Comparison of ENCODE assay signal across 11 cellular contexts in the genomic region with DNA sequence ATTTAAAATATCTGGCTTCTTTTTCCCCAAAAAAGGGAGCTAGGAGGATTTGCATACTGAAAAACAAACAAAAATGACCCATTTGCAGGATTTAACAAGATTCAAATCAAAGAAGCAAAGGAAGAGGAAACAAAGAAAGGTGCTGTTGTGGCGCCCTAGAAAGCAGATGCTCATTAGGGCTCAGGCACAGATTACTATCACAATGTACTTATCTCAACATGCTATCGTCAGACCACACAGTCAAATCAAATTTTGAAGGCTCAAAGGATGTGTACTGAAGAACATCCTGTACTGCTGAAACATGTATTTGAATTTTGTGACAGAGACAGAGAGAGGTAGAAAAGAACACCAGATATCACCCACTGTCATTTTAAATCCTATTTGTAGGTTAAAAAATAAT. TPM values are rescaled to one million over a fixed set of nuclear protein-coding genes. Genes with fewer than 3 reads are reported as not detected.
DNase-seq lines count a peak whose midpoint lies in the region.
"Had no signal": no experiment of that assay in that cellular context is flagged by ENCODE, and none has a peak within 500 bp of the region (broad histone marks: within the 10 kb centered on the region; RNA-seq: fewer than 3 reads in every experiment).

No MANE protein-coding gene starts in this region.

- intact Hi-C loops in posterior cingulate gyrus (cut with DNase I): no loop called here

- peaks cover 4 to 14% of the 10 kb centered on the region in 2 experiments for H3K4me1 ChIP-seq in trophoblast cell (ENCODE audit: control insufficient read depth in 1 of 2, insufficient read depth in 2 of 2, low read length in 2 of 2)

- no peak overlapping the region for H3K23ac ChIP-seq in trophoblast cell (ENCODE audit: low read length)

- no peak overlapping the region for H2BK5ac ChIP-seq in trophoblast cell (ENCODE audit: low read depth, low read length, poor library complexity)

- H3K79me2 ChIP-seq in trophoblast cell (ENCODE audit: control insufficient read depth, insufficient read depth, low read length, poor library complexity): peaks cover 23% of the 10 kb centered on the region

- H3K14ac ChIP-seq in trophoblast cell (ENCODE audit: low read length): no peak overlapping the region

- H3K27ac ChIP-seq in trophoblast cell (ENCODE audit: low read depth, low read length): no peak overlapping the region
- H3K27ac ChIP-seq: A549 had no signal

- H3K4ac ChIP-seq in trophoblast cell (ENCODE audit: low read depth, low read length): peak overlapping the region; percentile 5

- no CpG with 5 or more reads among the region's 2 CpGs for WGBS in trophoblast cell (ENCODE audit: extremely low coverage, insufficient coverage, insufficient read length)

- no peak overlapping the region for H4K91ac ChIP-seq in trophoblast cell (ENCODE audit: low read depth, low read length)

- no peak overlapping the region for H4K12ac ChIP-seq in trophoblast cell (ENCODE audit: low read depth, low read length)

- H3K4me1 Mint-ChIP-seq in activated naive CD8-positive, alpha-beta T cell treated with anti-CD3 and anti-CD28 coated beads for 36 hours: peaks cover 57% of the 10 kb centered on the region

- DNase-seq in NCI-H1436 (lab: John Stamatoyannopoulos, UW) (peak; percentile 16), NCI-H1436 treated with DMSO at 0.1 percent for 48 hours (lab: John Stamatoyannopoulos, UW) (no peak), NCI-H526 (lab: John Stamatoyannopoulos, UW) (peak; percentile 67 to 70), trophoblast cell (no peak), SKM-1 (lab: John Stamatoyannopoulos, UW; ENCODE audit: unreplicated experiment) (no peak), posterior cingulate gyrus (no peak)
- no peak for DNase-seq in activated naive CD8-positive, alpha-beta T cell treated with anti-CD3 and anti-CD28 coated beads for 36 hours
- DNase-seq in activated effector memory CD4-positive, alpha-beta T cell treated with Interleukin-2 at 50 U/mL for 16 hours: no peak
- DNase-seq: DMS79; stimulated activated CD4-positive, alpha-beta T cell treated with anti-CD3 and anti-CD28 coated beads, Interleukin-2, amount 100 ng/mL, for 24 hours had no signal

- H2AK5ac ChIP-seq in trophoblast cell (ENCODE audit: low read length): no peak overlapping the region

- H3K36me3 Mint-ChIP-seq in activated naive CD8-positive, alpha-beta T cell treated with anti-CD3 and anti-CD28 coated beads for 36 hours: peaks cover 7% of the 10 kb centered on the region

- no peak overlapping the region for H3K18ac ChIP-seq in trophoblast cell (ENCODE audit: low read length)

- H3K9me3 ChIP-seq in trophoblast cell (ENCODE audit: insufficient read depth, low read depth, low read length): no peaks in the 10 kb centered on the region
- H3K9me3 ChIP-seq: A549 had no signal

- H3K4me3 Mint-ChIP-seq in activated naive CD8-positive, alpha-beta T cell treated with anti-CD3 and anti-CD28 coated beads for 36 hours: peak overlapping the region; percentile 58

- no peak overlapping the region for H2BK12ac ChIP-seq in trophoblast cell (ENCODE audit: low read length)

- H3K4me3 ChIP-seq in trophoblast cell (ENCODE audit: low read depth, low read length): no peak overlapping the region
- H3K4me3 ChIP-seq: A549 had no signal

- H3K36me3 ChIP-seq in trophoblast cell (ENCODE audit: control insufficient read depth in 1 of 2, insufficient read depth in 2 of 2, low read length in 2 of 2): peaks cover 3 to 4% of the 10 kb centered on the region in 2 experiments

- peak overlapping the region; percentile 86 for H3K27ac Mint-ChIP-seq in activated naive CD8-positive, alpha-beta T cell treated with anti-CD3 and anti-CD28 coated beads for 36 hours

- H3K9me3 Mint-ChIP-seq in activated naive CD8-positive, alpha-beta T cell treated with anti-CD3 and anti-CD28 coated beads for 36 hours: no peaks in the 10 kb centered on the region

- H3K27me3 Mint-ChIP-seq in activated naive CD8-positive, alpha-beta T cell treated with anti-CD3 and anti-CD28 coated beads for 36 hours: no peaks in the 10 kb centered on the region

- no peaks in the 10 kb centered on the region for H3K27me3 ChIP-seq in trophoblast cell (ENCODE audit: insufficient read depth, low read length)

- H3K4me2 ChIP-seq in trophoblast cell (ENCODE audit: low read length): no peak overlapping the region
- H3K4me2 ChIP-seq: A549 had no signal

- H2BK120ac ChIP-seq in trophoblast cell (ENCODE audit: insufficient read depth, low read length, poor library complexity): no peak overlapping the region

- H2AFZ ChIP-seq in trophoblast cell (ENCODE audit: insufficient read depth, low read length, poor library complexity): no peak overlapping the region

- H3K9ac ChIP-seq in trophoblast cell (ENCODE audit: low read length): no peak overlapping the region

- H3K79me1 ChIP-seq in trophoblast cell (ENCODE audit: low read length): no peaks in the 10 kb centered on the region

- H4K8ac ChIP-seq in trophoblast cell (ENCODE audit: low read depth, low read length): no peak overlapping the region

RNA-seq across cellular contexts. Expression of gene RBMS1, which starts 10.9 kb away (rescaled TPM):
- 10 to 100 TPM; 39.3 to 39.9 TPM for total RNA-seq in activated naive CD8-positive, alpha-beta T cell treated with anti-CD3 and anti-CD28 coated beads for 36 hours
- polyA plus RNA-seq in trophoblast cell (2013): 232 and 237 TPM in 2 replicates

Comparison
In these comparisons a context has a peak if more than half of its experiments do, and no peak if none do; other contexts are left out.
1. DNase-seq: peak in NCI-H1436 (single experiment) and NCI-H526 (2 of 2); none in NCI-H1436 treated with DMSO at 0.1 percent for 48 hours (single experiment), activated naive CD8-positive, alpha-beta T cell treated with anti-CD3 and anti-CD28 coated beads for 36 hours (single experiment), trophoblast cell (0 of 2), activated effector memory CD4-positive, alpha-beta T cell treated with Interleukin-2 at 50 U/mL for 16 hours (single experiment), SKM-1 (single experiment) and posterior cingulate gyrus (0 of 10).